In the genomic region with DNA sequence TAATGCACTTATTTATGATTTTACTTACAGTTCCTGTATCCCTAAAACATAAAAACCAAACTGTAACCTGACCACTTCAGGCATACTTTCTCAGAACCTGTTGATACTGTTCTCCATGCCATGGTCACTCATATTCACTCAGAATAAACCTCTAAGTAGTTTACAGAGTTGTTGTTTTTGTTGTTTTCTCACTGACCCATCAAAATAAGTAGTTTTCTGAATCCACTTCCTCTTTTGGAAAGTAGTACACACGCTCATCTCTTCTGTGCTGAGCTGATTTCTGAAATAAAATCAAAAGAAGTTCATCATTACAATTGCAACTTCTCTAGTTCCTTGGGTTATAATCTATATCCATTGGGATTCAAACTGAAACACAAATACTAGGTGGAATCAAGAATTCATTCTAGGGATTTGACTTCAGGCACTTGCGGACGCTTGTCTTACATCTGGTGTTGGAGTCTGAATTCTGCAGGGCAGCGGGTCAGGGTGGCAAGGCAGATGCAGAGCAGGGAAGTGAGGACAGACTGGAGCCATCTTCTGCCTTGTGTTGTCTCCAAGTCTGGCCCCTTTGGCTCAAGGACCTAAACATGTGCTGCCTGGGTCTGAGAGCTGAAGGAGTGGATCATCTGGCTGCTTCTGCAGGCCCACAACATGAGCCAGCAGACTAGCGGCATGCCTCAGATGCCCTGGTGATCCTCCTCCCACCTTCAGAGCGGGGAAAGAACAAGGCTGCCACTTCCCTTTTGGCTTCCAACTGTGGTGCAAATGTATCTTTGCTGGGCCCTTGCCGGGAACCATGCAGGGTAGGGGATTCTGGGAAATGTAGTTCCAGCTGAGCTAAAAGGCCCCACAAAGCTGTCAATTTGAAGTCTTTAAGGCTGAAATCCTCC, we compare ENCODE assay signal across 2 cellular contexts.
TF ChIP-seq lines count a peak whose summit lies in the region.

No MANE protein-coding gene starts in this region.

TF ChIP-seq in GM23338, 12 proteins besides CTCF, POLR2A, EP300 and RAD21:
- TF ChIP-seq ZNF114 (CRISPR knock-in tag; IDR thresholded peaks at IDR 0.05) (0 out of 2 replicates have a peak, but pooled peaks have one; percentile 41), STAT1 (IDR thresholded peaks at IDR 0.05; ENCODE audit: unreplicated experiment) (no peak)

TF ChIP-seq in GM12878, 131 proteins besides CTCF, POLR2A, EP300 and RAD21:
- TF ChIP-seq SIX5 (IDR thresholded peaks at IDR 0.05; ENCODE audit: low read depth, low read length, severe bottlenecking) = peak; percentile 63
- TF ChIP-seq WRNIP1 (IDR thresholded peaks at IDR 0.05; ENCODE audit: borderline replicate concordance, low read depth, low read length) = no peak
- 0 out of 2 replicates have a peak, but pooled peaks have one; percentile 29 for TF ChIP-seq HDGF (IDR thresholded peaks at IDR 0.05)
- 0 out of 2 replicates have a peak, but pooled peaks have one; percentile 4 for TF ChIP-seq IKZF1 (conservative IDR thresholded peaks at IDR 0.05)
- 0 out of 2 replicates have a peak, but pooled peaks have one; percentile 5 for TF ChIP-seq MLLT1 (IDR thresholded peaks at IDR 0.05)
- peak; percentile 70; the same call in 1 of the 2 replicates for TF ChIP-seq YY1 (IDR thresholded peaks at IDR 0.05; ENCODE audit: low read depth, low read length)
- TF ChIP-seq HDAC2 (IDR thresholded peaks at IDR 0.05) = no peak
- TF ChIP-seq SPI1 (IDR thresholded peaks at IDR 0.05; ENCODE audit: borderline replicate concordance, insufficient read depth, low read depth, low read length) = peak; percentile 86
- TF ChIP-seq HCFC1 (IDR thresholded peaks at IDR 0.05; ENCODE audit: low read length) = peak; percentile 44
- no peak for TF ChIP-seq TCF7 (IDR thresholded peaks at IDR 0.05; ENCODE audit: borderline replicate concordance)
- TF ChIP-seq ATF2 (IDR thresholded peaks at IDR 0.05; ENCODE audit: low read length) = no peak
- no peak for TF ChIP-seq RCOR1 (conservative IDR thresholded peaks at IDR 0.05; ENCODE audit: low read depth, low read length)
